In the genomic region with DNA sequence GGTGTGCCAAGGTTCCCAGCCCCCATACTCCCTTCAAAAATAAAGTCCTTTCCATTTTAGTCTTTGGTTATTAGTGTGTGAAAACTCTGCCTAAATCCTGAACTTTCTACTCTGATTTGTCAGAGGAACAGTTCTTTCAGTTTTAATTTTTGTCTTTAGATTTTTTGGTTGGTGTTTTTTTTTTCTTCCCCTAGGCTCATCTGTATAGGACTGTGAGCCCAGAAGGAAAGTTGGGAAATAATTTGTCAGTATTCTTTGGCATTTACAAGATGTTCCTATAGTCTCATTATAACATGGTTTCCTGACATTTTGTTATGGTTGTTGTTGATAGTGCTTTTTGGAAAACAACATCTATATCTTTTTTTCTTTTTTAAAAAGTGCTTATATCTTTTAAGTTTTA, we compare ENCODE assay signal across 14 cellular contexts. TPM values are rescaled to one million over a fixed set of nuclear protein-coding genes. Genes with fewer than 3 reads are reported as not detected.
DNase-seq lines count a peak whose midpoint lies in the region; ATAC-seq and TF ChIP-seq lines count a peak whose summit lies in the region.
"Had no signal": no experiment of that assay in that cellular context is flagged by ENCODE, and none has a peak within 500 bp of the region (broad histone marks: within the 10 kb centered on the region; RNA-seq: fewer than 3 reads in every experiment).

No MANE protein-coding gene starts in this region.

- H3K36me3 ChIP-seq in PC-9 (ENCODE audit: low read depth), result no peaks in the 10 kb centered on the region
- H3K36me3 ChIP-seq in esophagus squamous epithelium, result no peaks in the 10 kb centered on the region
- peaks cover 0 to 5% of the 10 kb centered on the region in 2 donors for H3K36me3 ChIP-seq in muscle layer of duodenum (ENCODE audit: control insufficient read depth in 1 of 2, insufficient read depth in 2 of 2, low read length in 2 of 2)

- H3K27me3 ChIP-seq in PC-9 (ENCODE audit: insufficient read depth, low read depth) (no peaks in the 10 kb centered on the region), esophagus squamous epithelium (no peaks in the 10 kb centered on the region), muscle layer of duodenum (ENCODE audit: low read depth, low read length) (no peaks in the 10 kb centered on the region)

- BruUV-seq in PC-9 (replicated peaks; lab: Mats Ljungman, UMichigan), result no TSS peak

- POLR2A ChIA-PET in PC-9 (lab: Charles Lee; ENCODE audit: unreplicated experiment), result no interaction called here

- H3K9me3 ChIP-seq in PC-9 (ENCODE audit: insufficient read depth, low read depth) (no peaks in the 10 kb centered on the region), esophagus squamous epithelium (no peaks in the 10 kb centered on the region), muscle layer of duodenum (ENCODE audit: control insufficient read depth in 1 of 2, low read length in 2 of 2) (no peaks in the 10 kb centered on the region)

- H3K27ac ChIP-seq in 22Rv1, result peak overlapping the region; percentile 68
- no peak overlapping the region for H3K27ac ChIP-seq in PC-9
- H3K27ac ChIP-seq in esophagus squamous epithelium, result peak overlapping the region in 3 of 4 donors; percentile 11 to 71 (median 68)
- H3K27ac ChIP-seq in muscle layer of duodenum (ENCODE audit: low read length), result peak overlapping the region; percentile 53

- peak overlapping the region; percentile 53; the same call in 1 of the 2 replicates for H3K4me2 ChIP-seq in PC-9

- no peak for DNase-seq in PC-9
- DNase-seq in esophagus squamous epithelium (lab: John Stamatoyannopoulos, UW), result no peak
- no peak for DNase-seq in COLO668 (lab: John Stamatoyannopoulos, UW; ENCODE audit: unreplicated experiment)
- no peak for DNase-seq in mucosa of gallbladder (ENCODE audit: low spot score)
- DNase-seq: CD8-positive, alpha-beta T cell; HFFc6; naive thymus-derived CD8-positive, alpha-beta T cell; NCI-H2171; NCI-H82 had no signal

- H2AFZ ChIP-seq in PC-9, result no peak overlapping the region

- H3K79me2 ChIP-seq in PC-9 (ENCODE audit: low read depth), result peaks cover 90% of the 10 kb centered on the region

- peaks cover 8% of the 10 kb centered on the region; the same call in 1 of the 2 replicates for H4K20me1 ChIP-seq in PC-9 (ENCODE audit: insufficient read depth)

- no peak for ATAC-seq in HG02678 (IDR thresholded peaks at IDR 0.05; ENCODE audit: unreplicated experiment)
- ATAC-seq in HG02840 (IDR thresholded peaks at IDR 0.05; ENCODE audit: low FRiP score, unreplicated experiment), result no peak
- ATAC-seq: CD8-positive, alpha-beta T cell; left lobe of liver; naive thymus-derived CD8-positive, alpha-beta T cell had no signal

- H3K9me2 ChIP-seq in PC-9 (ENCODE audit: insufficient read depth), result no peaks in the 10 kb centered on the region

- TF ChIP-seq POLR2A in esophagus squamous epithelium (IDR thresholded peaks at IDR 0.05), result no peak

- intact Hi-C loops in PC-9 (cut with micrococcal nuclease; ENCODE audit: unreplicated experiment) (loop anchor here (2.0 kb wide), 1 partner anchor 36 kb away; no protein-coding TSS in a partner anchor), esophagus squamous epithelium (cut with DNase I) (no loop called here)

- CTCF ChIA-PET in PC-9 (lab: Charles Lee), result no interaction called here

- no peak overlapping the region for H3K4me3 ChIP-seq in PC-9
- H3K4me3 ChIP-seq in esophagus squamous epithelium, result no peak overlapping the region
- H3K4me3 ChIP-seq in muscle layer of duodenum (ENCODE audit: low read depth in 1 of 2, low read length in 2 of 2), result no peak overlapping the region

- TF ChIP-seq CTCF in 22Rv1 (IDR thresholded peaks at IDR 0.05), result no peak
- no peak for TF ChIP-seq CTCF in PC-9 (conservative IDR thresholded peaks at IDR 0.05)
- no peak for TF ChIP-seq CTCF in esophagus squamous epithelium (IDR thresholded peaks at IDR 0.05)

- peaks cover 42% of the 10 kb centered on the region for H3F3A ChIP-seq in PC-9 (ENCODE audit: insufficient read depth, low read depth)

- peaks cover 50% of the 10 kb centered on the region for H3K4me1 ChIP-seq in PC-9 (replicated peaks; ENCODE audit: insufficient read depth)
- H3K4me1 ChIP-seq in esophagus squamous epithelium, result peaks cover 0 to 63% (median 42%) of the 10 kb centered on the region in 3 donors
- H3K4me1 ChIP-seq in muscle layer of duodenum (ENCODE audit: control insufficient read depth in 1 of 2, insufficient read depth in 2 of 2, low read length in 2 of 2), result peaks cover 5 to 56% of the 10 kb centered on the region in 2 donors

RNA-seq across cellular contexts. Expression of gene LAMC1, which starts 38.0 kb away (rescaled TPM):
- total RNA-seq in PC-9 (2021) (95.5 and 121 TPM in 2 replicates), esophagus squamous epithelium (100 to 1,000 TPM in 1 of 4 donors, 10 to 100 TPM in 3; 26.3 to 275 (median 60.0) TPM), mucosa of gallbladder (140 TPM)
